Comparison of ENCODE assay signal across 1 cellular context in genomic region chr3:196570332-196570731, GRCh38.
TF ChIP-seq lines count a peak whose summit lies in the region.

No MANE protein-coding gene starts in this region.

TF ChIP-seq in K562, 482 proteins besides CTCF, POLR2A, EP300 and RAD21:
- TF ChIP-seq CXXC5 (CRISPR knock-in tag; IDR thresholded peaks at IDR 0.05) (0 out of 2 replicates have a peak, but pooled peaks have one; percentile 15), POLR3A (IDR thresholded peaks at IDR 0.05; ENCODE audit: borderline replicate concordance, extremely low read depth, insufficient read depth, insufficient read length) (peak; percentile 31), POLR2H (tag; IDR thresholded peaks at IDR 0.05; ENCODE audit: low read depth) (0 out of 2 replicates have a peak, but pooled peaks have one; percentile 10), GTF3C2 (IDR thresholded peaks at IDR 0.05; ENCODE audit: borderline replicate concordance, extremely low read depth, insufficient read length) (peak; percentile 23), TBP (optimal IDR thresholded peaks at IDR 0.05; ENCODE audit: low read depth, low read length) (peak; percentile 74), ADNP (tag; IDR thresholded peaks at IDR 0.05) (peak; percentile 83), MTA1 (IDR thresholded peaks at IDR 0.05; ENCODE audit: borderline replicate concordance) (0 out of 2 replicates have a peak, but pooled peaks have one; percentile 8), ZNF384 (IDR thresholded peaks at IDR 0.05; ENCODE audit: low read depth, low read length) (peak; percentile 22; the same call in 1 of the 2 replicates)
